In the genomic region with DNA sequence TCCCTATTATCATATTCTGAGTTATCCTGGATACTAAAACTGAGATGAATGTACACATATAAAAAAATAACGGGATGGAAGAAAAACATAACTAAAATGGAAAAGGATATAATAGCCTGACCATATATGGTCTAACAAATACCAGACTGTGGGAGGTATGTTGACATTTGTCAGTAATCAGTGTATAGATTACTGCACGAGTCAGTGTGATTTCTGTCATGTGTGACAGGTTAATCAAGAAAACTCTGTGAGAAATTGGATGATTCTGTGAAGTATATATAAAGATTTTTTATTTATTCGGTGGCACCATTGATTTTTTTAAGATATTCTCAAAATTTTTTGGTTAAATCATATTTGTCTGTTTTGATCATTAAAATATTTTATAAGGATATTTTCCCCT, we compare ENCODE assay signal across 10 cellular contexts.
"Had no signal": no experiment of that assay in that cellular context is flagged by ENCODE, and none has a peak within 500 bp of the region (broad histone marks: within the 10 kb centered on the region; RNA-seq: fewer than 3 reads in every experiment).

No MANE protein-coding gene starts in this region.

- H3K36me3 ChIP-seq: HAP-1 had no signal

- ATAC-seq: HCT116, HepG2 had no signal

- H3K4me1 ChIP-seq: HAP-1 had no signal

- H3K9me3 ChIP-seq: HAP-1 had no signal

- DNase-seq: GM23248, GOT3, H7, HFFc6, KBM-7 had no signal

- H3K4me3 ChIP-seq: GM23248, HAP-1 had no signal

- H3K27ac ChIP-seq: GM23248, HL-60, KMS-11 had no signal
